10 cellular contexts compared by ENCODE assay signal in the genomic region with DNA sequence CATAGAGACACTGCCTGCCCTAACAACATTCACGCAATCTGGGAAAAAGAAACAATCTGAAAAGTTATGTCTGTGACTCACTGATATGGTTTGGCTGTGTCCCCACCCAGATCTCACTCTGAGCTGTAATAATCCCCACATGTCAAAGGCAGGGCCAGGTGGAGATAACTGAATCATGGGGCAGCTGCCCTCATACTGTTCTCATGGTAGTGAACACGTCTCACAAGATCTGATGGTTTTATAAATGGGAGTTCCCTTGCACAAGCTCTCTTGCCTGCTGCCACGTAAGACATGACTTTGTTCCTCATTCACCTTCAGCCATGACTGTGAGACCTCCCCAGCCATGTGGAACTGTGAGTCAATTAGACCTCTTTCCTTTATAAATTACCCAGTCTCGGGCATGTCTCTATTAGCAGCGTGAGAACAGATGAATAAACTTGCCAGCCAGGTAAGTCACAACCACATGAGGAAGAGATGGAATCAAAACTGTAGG.
DNase-seq lines count a peak whose midpoint lies in the region; ATAC-seq, FAIRE-seq and TF ChIP-seq lines count a peak whose summit lies in the region.
"Had no signal": no experiment of that assay in that cellular context is flagged by ENCODE, and none has a peak within 500 bp of the region (broad histone marks: within the 10 kb centered on the region; RNA-seq: fewer than 3 reads in every experiment).

No MANE protein-coding gene starts in this region.

- ATAC-seq in RWPE2 (ENCODE audit: low read depth), result peak; percentile 58; the same call in 1 of the 3 replicates
- ATAC-seq in foreskin keratinocyte, result peak; percentile 95
- no peak for ATAC-seq in GM19351 (IDR thresholded peaks at IDR 0.05; ENCODE audit: unreplicated experiment)

- FAIRE-seq in kidney (lab: Jason Lieb, UNC), result no peak
- FAIRE-seq: D721Med had no signal

- H3K9me3 ChIP-seq in RWPE2 (ENCODE audit: severe bottlenecking) (no peaks in the 10 kb centered on the region), kidney (ENCODE audit: control insufficient read depth in 1 of 2, low read length in 2 of 2) (no peaks in the 10 kb centered on the region)

- intact Hi-C loops in kidney (cut with DNase I), result no loop called here

- H3K9me3 Mint-ChIP-seq in mesothelial cell of epicardium, result peaks cover 4% of the 10 kb centered on the region

- H3K4me3 Mint-ChIP-seq in mesothelial cell of epicardium, result no peak overlapping the region

- H3K9ac ChIP-seq in kidney (ENCODE audit: low read length in 2 of 2), result no peak overlapping the region

- H3K36me3 ChIP-seq in RWPE2 (ENCODE audit: low read depth), result no peaks in the 10 kb centered on the region
- H3K36me3 ChIP-seq in kidney (ENCODE audit: control insufficient read depth in 1 of 2, insufficient read depth in 2 of 2, low read length in 2 of 2), result no peaks in the 10 kb centered on the region

- H3K27me3 ChIP-seq in RWPE2 (ENCODE audit: insufficient read depth, poor library complexity, severe bottlenecking), result no peaks in the 10 kb centered on the region
- no peaks in the 10 kb centered on the region for H3K27me3 ChIP-seq in foreskin keratinocyte

- peak; percentile 6 for DNase-seq in AG10803 (ENCODE audit: low read depth)
- DNase-seq in GM20000 (ENCODE audit: low spot score), result peak; percentile 11
- no peak for DNase-seq in RWPE2 (ENCODE audit: low spot score)
- DNase-seq in foreskin keratinocyte, result peak; percentile 89 to 94
- DNase-seq in cerebellar cortex (ENCODE audit: low spot score), result no peak
- DNase-seq in kidney, result no peak
- DNase-seq in mesothelial cell of epicardium (ENCODE audit: low spot score in 2 of 2, unreplicated experiment in 2 of 2), result no peak
- DNase-seq: NCI-H510A treated with DMSO at 0.1 percent for 48 hours had no signal

- peaks cover 3% of the 10 kb centered on the region for H3K27me3 Mint-ChIP-seq in mesothelial cell of epicardium (ENCODE audit: low read depth)

- no peaks in the 10 kb centered on the region for H3K4me1 ChIP-seq in RWPE2 (ENCODE audit: insufficient read depth, poor library complexity, severe bottlenecking)
- H3K4me1 ChIP-seq in foreskin keratinocyte, result no peaks in the 10 kb centered on the region
- no peaks in the 10 kb centered on the region for H3K4me1 ChIP-seq in kidney (ENCODE audit: control insufficient read depth in 1 of 2, insufficient read depth in 1 of 2, low read depth in 1 of 2, low read length in 2 of 2)

- no peak overlapping the region for H3K27ac Mint-ChIP-seq in mesothelial cell of epicardium

- H3K36me3 Mint-ChIP-seq in mesothelial cell of epicardium, result no peaks in the 10 kb centered on the region

- H3K27ac ChIP-seq in RWPE2 (ENCODE audit: poor library complexity, severe bottlenecking) (no peak overlapping the region), foreskin keratinocyte (peak overlapping the region; percentile 91), kidney (ENCODE audit: low read depth in 2 of 2, low read length in 2 of 2) (no peak overlapping the region)

- H3K4me3 ChIP-seq in AG10803 (ENCODE audit: low read length) (no peak overlapping the region), RWPE2 (ENCODE audit: severe bottlenecking) (no peak overlapping the region), kidney (ENCODE audit: low read length in 2 of 2) (no peak overlapping the region)

- H3K4me1 Mint-ChIP-seq in mesothelial cell of epicardium, result no peaks in the 10 kb centered on the region

- TF ChIP-seq CTCF in AG10803 (conservative IDR thresholded peaks at IDR 0.05; ENCODE audit: low read length) (no peak), GM20000 (IDR thresholded peaks at IDR 0.05; ENCODE audit: extremely low read depth, missing control alignments) (no peak), RWPE2 (IDR thresholded peaks at IDR 0.05; ENCODE audit: poor library complexity, severe bottlenecking) (no peak), foreskin keratinocyte (conservative IDR thresholded peaks at IDR 0.05) (no peak), kidney (IDR thresholded peaks at IDR 0.05; ENCODE audit: borderline replicate concordance, extremely low read depth, insufficient read depth) (no peak), mesothelial cell of epicardium (IDR thresholded peaks at IDR 0.05; ENCODE audit: unreplicated experiment) (no peak)

Comparison
In these comparisons a context has a peak if more than half of its experiments do, and no peak if none do; other contexts are left out.
1. DNase-seq: peak in AG10803 (single experiment), GM20000 (single experiment) and foreskin keratinocyte (2 of 2); none in RWPE2 (single experiment), cerebellar cortex (single experiment), kidney (single experiment) and mesothelial cell of epicardium (0 of 2).